ENCODE assay signal across 13 cellular contexts in genomic region chr4:134544303-134544761, GRCh38.
DNase-seq lines count a peak whose midpoint lies in the region; ATAC-seq and TF ChIP-seq lines count a peak whose summit lies in the region.
"Had no signal": no experiment of that assay in that cellular context is flagged by ENCODE, and none has a peak within 500 bp of the region (broad histone marks: within the 10 kb centered on the region; RNA-seq: fewer than 3 reads in every experiment).

No MANE protein-coding gene starts in this region.

- no peak overlapping the region for H3K27ac Mint-ChIP-seq in activated CD8-positive, alpha-beta T cell treated with anti-CD3 and anti-CD28 coated beads for 36 hours
- H3K27ac Mint-ChIP-seq: immature natural killer cell had no signal

- CTCF ChIA-PET in activated CD8-positive, alpha-beta T cell treated with anti-CD3 and anti-CD28 coated beads for 36 hours (lab: Charles Lee) = interaction anchor here (1.2 kb wide), 1 partner anchor 11 kb away, joined by 4 read pairs; no protein-coding TSS in a partner anchor

- no peak for TF ChIP-seq CTCF in left ventricle myocardium inferior (IDR thresholded peaks at IDR 0.05; ENCODE audit: borderline replicate concordance)
- no peak for TF ChIP-seq CTCF in right atrium auricular region (IDR thresholded peaks at IDR 0.05)
- no peak for TF ChIP-seq CTCF in fibroblast of mammary gland (conservative IDR thresholded peaks at IDR 0.05; ENCODE audit: control insufficient read depth, insufficient read depth, low read depth, low read length)
- no peak for TF ChIP-seq CTCF in activated CD8-positive, alpha-beta T cell treated with anti-CD3 and anti-CD28 coated beads for 36 hours (IDR thresholded peaks at IDR 0.05)
- TF ChIP-seq CTCF in stomach (IDR thresholded peaks at IDR 0.05) = no peak

- DNase-seq in left ventricle myocardium inferior (no peak), right atrium auricular region (ENCODE audit: low spot score) (no peak), NCI-H748 (lab: John Stamatoyannopoulos, UW; ENCODE audit: unreplicated experiment) (peak; percentile 92), fibroblast of mammary gland (ENCODE audit: low read depth) (peak; percentile 1), UCSD-AML1 (lab: John Stamatoyannopoulos, UW; ENCODE audit: unreplicated experiment) (no peak), stomach (no peak)
- no peak for DNase-seq in activated CD8-positive, alpha-beta T cell treated with anti-CD3 and anti-CD28 coated beads for 36 hours
- DNase-seq: immature natural killer cell; PC-9; stimulated activated naive CD4-positive, alpha-beta T cell treated with Interleukin-2 at 50 U/mL for 16 hours had no signal

- POLR2A ChIA-PET in activated CD8-positive, alpha-beta T cell treated with anti-CD3 and anti-CD28 coated beads for 36 hours (lab: Charles Lee) = no interaction called here

- peaks cover 33% of the 10 kb centered on the region for H3K9me3 ChIP-seq in left ventricle myocardium inferior (replicated peaks)
- peaks cover 0 to 29% of the 10 kb centered on the region in 2 donors for H3K9me3 ChIP-seq in right atrium auricular region
- peaks cover 0 to 32% (median 13%) of the 10 kb centered on the region in 4 donors for H3K9me3 ChIP-seq in stomach

- intact Hi-C loops in left ventricle myocardium inferior (cut with micrococcal nuclease) = no loop called here
- intact Hi-C loops in activated CD8-positive, alpha-beta T cell treated with anti-CD3 and anti-CD28 coated beads for 36 hours (cut with micrococcal nuclease) = no loop called here
- intact Hi-C loops in stomach (cut with DNase I; ENCODE audit: low total_unique reads) = no loop called here

- H3K36me3 ChIP-seq in left ventricle myocardium inferior = no peaks in the 10 kb centered on the region
- no peaks in the 10 kb centered on the region for H3K36me3 ChIP-seq in right atrium auricular region
- H3K36me3 ChIP-seq in stomach = no peaks in the 10 kb centered on the region
- H3K36me3 ChIP-seq: BLaER1 treated with 17β-estradiol and CSF1 and Interleukin-3, amounts not matched to agents 10 nM and 100 nM had no signal

- H3K4me3 ChIP-seq in left ventricle myocardium inferior (no peak overlapping the region), right atrium auricular region (no peak overlapping the region), fibroblast of mammary gland (ENCODE audit: control insufficient read depth, low read depth, low read length) (no peak overlapping the region), stomach (no peak overlapping the region)
- H3K4me3 ChIP-seq: BLaER1 treated with 17β-estradiol and CSF1 and Interleukin-3, amounts not matched to agents 10 nM and 100 nM; PC-9 had no signal

- H3K27me3 Mint-ChIP-seq in activated CD8-positive, alpha-beta T cell treated with anti-CD3 and anti-CD28 coated beads for 36 hours = no peaks in the 10 kb centered on the region

- H3K4me1 ChIP-seq in left ventricle myocardium inferior (no peaks in the 10 kb centered on the region), right atrium auricular region (no peaks in the 10 kb centered on the region), stomach (no peaks in the 10 kb centered on the region)
- H3K4me1 ChIP-seq: BLaER1 treated with 17β-estradiol and CSF1 and Interleukin-3, amounts not matched to agents 10 nM and 100 nM had no signal

- 36 to 43% (median 40%) methylated on average over 2 of the region's 2 CpGs for WGBS in stomach, 5 donors

- H3K9me3 Mint-ChIP-seq in activated CD8-positive, alpha-beta T cell treated with anti-CD3 and anti-CD28 coated beads for 36 hours = peaks cover 4% of the 10 kb centered on the region

- TF ChIP-seq POLR2A in stomach (IDR thresholded peaks at IDR 0.05) = no peak

- no peaks in the 10 kb centered on the region for H3K4me1 Mint-ChIP-seq in activated CD8-positive, alpha-beta T cell treated with anti-CD3 and anti-CD28 coated beads for 36 hours (ENCODE audit: low read depth)
- H3K4me1 Mint-ChIP-seq: immature natural killer cell had no signal

- peak overlapping the region; percentile 2 for H3K27ac ChIP-seq in left ventricle myocardium inferior (replicated peaks)
- H3K27ac ChIP-seq in right atrium auricular region = no peak overlapping the region
- H3K27ac ChIP-seq in stomach = no peak overlapping the region
- H3K27ac ChIP-seq: BLaER1 treated with 17β-estradiol and CSF1 and Interleukin-3, amounts not matched to agents 10 nM and 100 nM; PC-9 had no signal

- no peak for TF ChIP-seq EP300 in stomach (IDR thresholded peaks at IDR 0.05)

- H3K4me3 Mint-ChIP-seq in activated CD8-positive, alpha-beta T cell treated with anti-CD3 and anti-CD28 coated beads for 36 hours = no peak overlapping the region
- H3K4me3 Mint-ChIP-seq: brain, immature natural killer cell had no signal

- no peak for ATAC-seq in activated CD8-positive, alpha-beta T cell treated with anti-CD3 and anti-CD28 coated beads for 36 hours
- ATAC-seq in GM21515 (IDR thresholded peaks at IDR 0.05; ENCODE audit: unreplicated experiment) = no peak

- H3K36me3 Mint-ChIP-seq in activated CD8-positive, alpha-beta T cell treated with anti-CD3 and anti-CD28 coated beads for 36 hours (ENCODE audit: low read depth) = no peaks in the 10 kb centered on the region
- H3K36me3 Mint-ChIP-seq: brain, immature natural killer cell had no signal

- H3K27me3 ChIP-seq in left ventricle myocardium inferior (ENCODE audit: low read depth) = no peaks in the 10 kb centered on the region
- no peaks in the 10 kb centered on the region for H3K27me3 ChIP-seq in right atrium auricular region
- no peaks in the 10 kb centered on the region for H3K27me3 ChIP-seq in stomach
- H3K27me3 ChIP-seq: BLaER1 treated with 17β-estradiol and CSF1 and Interleukin-3, amounts not matched to agents 10 nM and 100 nM had no signal

Comparison
In these comparisons a context has a peak if more than half of its experiments do, and no peak if none do; other contexts are left out.
1. DNase-seq: peak in NCI-H748 (single experiment) and fibroblast of mammary gland (single experiment); none in left ventricle myocardium inferior (single experiment), right atrium auricular region (single experiment), UCSD-AML1 (single experiment), activated CD8-positive, alpha-beta T cell treated with anti-CD3 and anti-CD28 coated beads for 36 hours (single experiment) and stomach (single experiment).